1 cellular context compared by ENCODE assay signal in the genomic region with DNA sequence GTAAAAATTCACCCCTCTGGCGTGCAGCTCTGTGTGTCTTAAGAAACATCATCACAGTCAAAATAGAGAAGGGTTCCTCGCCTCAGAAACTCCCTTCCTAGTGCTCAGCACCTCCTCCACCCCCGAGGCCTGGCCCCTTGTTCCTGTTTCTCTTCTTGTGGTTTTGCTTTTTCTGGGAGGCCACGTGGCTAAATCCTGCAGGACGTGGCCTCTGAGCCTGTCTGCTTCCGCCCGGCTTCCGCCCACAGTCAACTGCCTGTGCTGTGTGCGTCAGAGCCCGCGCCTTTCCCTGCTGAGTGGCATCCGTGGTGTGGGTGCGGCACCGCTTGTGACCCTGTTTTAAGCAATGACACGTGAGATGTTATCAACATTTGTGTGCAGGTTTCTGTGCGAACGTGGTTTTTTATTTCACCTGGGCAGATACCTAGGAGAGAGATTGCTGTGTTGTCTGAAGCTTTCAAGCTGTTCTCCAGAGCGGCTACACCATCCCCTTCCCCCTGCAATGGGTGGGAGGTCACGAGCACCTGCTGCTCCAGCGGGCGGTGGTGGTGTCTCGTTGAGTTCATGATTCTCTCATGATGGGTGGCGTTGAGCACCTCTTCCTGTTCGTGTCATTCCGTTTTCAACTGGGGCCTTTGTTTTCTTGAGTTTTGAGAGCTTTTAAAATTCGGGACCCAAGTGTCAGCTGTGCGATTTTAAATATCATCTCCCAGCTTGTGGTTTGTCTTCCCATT.
TF ChIP-seq lines count a peak whose summit lies in the region.

No MANE protein-coding gene starts in this region.

TF ChIP-seq in GM12878, 131 proteins besides CTCF, POLR2A, EP300 and RAD21 (continued from another document):
- TF ChIP-seq, protein P1, sequence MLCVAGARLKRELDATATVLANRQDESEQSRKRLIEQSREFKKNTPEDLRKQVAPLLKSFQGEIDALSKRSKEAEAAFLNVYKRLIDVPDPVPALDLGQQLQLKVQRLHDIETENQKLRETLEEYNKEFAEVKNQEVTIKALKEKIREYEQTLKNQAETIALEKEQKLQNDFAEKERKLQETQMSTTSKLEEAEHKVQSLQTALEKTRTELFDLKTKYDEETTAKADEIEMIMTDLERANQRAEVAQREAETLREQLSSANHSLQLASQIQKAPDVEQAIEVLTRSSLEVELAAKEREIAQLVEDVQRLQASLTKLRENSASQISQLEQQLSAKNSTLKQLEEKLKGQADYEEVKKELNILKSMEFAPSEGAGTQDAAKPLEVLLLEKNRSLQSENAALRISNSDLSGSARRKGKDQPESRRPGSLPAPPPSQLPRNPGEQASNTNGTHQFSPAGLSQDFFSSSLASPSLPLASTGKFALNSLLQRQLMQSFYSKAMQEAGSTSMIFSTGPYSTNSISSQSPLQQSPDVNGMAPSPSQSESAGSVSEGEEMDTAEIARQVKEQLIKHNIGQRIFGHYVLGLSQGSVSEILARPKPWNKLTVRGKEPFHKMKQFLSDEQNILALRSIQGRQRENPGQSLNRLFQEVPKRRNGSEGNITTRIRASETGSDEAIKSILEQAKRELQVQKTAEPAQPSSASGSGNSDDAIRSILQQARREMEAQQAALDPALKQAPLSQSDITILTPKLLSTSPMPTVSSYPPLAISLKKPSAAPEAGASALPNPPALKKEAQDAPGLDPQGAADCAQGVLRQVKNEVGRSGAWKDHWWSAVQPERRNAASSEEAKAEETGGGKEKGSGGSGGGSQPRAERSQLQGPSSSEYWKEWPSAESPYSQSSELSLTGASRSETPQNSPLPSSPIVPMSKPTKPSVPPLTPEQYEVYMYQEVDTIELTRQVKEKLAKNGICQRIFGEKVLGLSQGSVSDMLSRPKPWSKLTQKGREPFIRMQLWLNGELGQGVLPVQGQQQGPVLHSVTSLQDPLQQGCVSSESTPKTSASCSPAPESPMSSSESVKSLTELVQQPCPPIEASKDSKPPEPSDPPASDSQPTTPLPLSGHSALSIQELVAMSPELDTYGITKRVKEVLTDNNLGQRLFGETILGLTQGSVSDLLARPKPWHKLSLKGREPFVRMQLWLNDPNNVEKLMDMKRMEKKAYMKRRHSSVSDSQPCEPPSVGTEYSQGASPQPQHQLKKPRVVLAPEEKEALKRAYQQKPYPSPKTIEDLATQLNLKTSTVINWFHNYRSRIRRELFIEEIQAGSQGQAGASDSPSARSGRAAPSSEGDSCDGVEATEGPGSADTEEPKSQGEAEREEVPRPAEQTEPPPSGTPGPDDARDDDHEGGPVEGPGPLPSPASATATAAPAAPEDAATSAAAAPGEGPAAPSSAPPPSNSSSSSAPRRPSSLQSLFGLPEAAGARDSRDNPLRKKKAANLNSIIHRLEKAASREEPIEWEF (IDR thresholded peaks at IDR 0.05; ENCODE audit: insufficient replicate concordance, low read depth, low read length) = no peak
- TF ChIP-seq, protein P2, sequence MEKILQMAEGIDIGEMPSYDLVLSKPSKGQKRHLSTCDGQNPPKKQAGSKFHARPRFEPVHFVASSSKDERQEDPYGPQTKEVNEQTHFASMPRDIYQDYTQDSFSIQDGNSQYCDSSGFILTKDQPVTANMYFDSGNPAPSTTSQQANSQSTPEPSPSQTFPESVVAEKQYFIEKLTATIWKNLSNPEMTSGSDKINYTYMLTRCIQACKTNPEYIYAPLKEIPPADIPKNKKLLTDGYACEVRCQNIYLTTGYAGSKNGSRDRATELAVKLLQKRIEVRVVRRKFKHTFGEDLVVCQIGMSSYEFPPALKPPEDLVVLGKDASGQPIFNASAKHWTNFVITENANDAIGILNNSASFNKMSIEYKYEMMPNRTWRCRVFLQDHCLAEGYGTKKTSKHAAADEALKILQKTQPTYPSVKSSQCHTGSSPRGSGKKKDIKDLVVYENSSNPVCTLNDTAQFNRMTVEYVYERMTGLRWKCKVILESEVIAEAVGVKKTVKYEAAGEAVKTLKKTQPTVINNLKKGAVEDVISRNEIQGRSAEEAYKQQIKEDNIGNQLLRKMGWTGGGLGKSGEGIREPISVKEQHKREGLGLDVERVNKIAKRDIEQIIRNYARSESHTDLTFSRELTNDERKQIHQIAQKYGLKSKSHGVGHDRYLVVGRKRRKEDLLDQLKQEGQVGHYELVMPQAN (conservative IDR thresholded peaks at IDR 0.05) = 0 out of 2 replicates have a peak, but pooled peaks have one; percentile 38
- no peak for TF ChIP-seq RB1 (IDR thresholded peaks at IDR 0.05; ENCODE audit: borderline replicate concordance)
- TF ChIP-seq ASH2L (IDR thresholded peaks at IDR 0.05; ENCODE audit: borderline replicate concordance, low read depth) = no peak
- TF ChIP-seq JUND (IDR thresholded peaks at IDR 0.05; ENCODE audit: low read depth, low read length) = no peak
- TF ChIP-seq RAD51 (IDR thresholded peaks at IDR 0.05) = peak; percentile 84
- TF ChIP-seq, protein P3, sequence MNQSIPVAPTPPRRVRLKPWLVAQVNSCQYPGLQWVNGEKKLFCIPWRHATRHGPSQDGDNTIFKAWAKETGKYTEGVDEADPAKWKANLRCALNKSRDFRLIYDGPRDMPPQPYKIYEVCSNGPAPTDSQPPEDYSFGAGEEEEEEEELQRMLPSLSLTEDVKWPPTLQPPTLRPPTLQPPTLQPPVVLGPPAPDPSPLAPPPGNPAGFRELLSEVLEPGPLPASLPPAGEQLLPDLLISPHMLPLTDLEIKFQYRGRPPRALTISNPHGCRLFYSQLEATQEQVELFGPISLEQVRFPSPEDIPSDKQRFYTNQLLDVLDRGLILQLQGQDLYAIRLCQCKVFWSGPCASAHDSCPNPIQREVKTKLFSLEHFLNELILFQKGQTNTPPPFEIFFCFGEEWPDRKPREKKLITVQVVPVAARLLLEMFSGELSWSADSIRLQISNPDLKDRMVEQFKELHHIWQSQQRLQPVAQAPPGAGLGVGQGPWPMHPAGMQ (IDR thresholded peaks at IDR 0.05; ENCODE audit: borderline replicate concordance) = no peak
- no peak for TF ChIP-seq KAT2A (conservative IDR thresholded peaks at IDR 0.05; ENCODE audit: control insufficient read depth, low read depth, low read length)
- TF ChIP-seq USF1 (IDR thresholded peaks at IDR 0.05; ENCODE audit: borderline replicate concordance, extremely low read length, insufficient read depth, low read depth, low read length) = peak; percentile 70
- TF ChIP-seq RBBP5 (conservative IDR thresholded peaks at IDR 0.05) = no peak
- peak; percentile 52 for TF ChIP-seq BACH1 (IDR thresholded peaks at IDR 0.05; ENCODE audit: borderline replicate concordance)
- TF ChIP-seq SUPT20H (IDR thresholded peaks at IDR 0.05; ENCODE audit: borderline replicate concordance, control insufficient read depth, low read depth, low read length) = no peak
- TF ChIP-seq HSF1 (IDR thresholded peaks at IDR 0.05; ENCODE audit: low read depth, low read length) = no peak
- TF ChIP-seq CREB1 (IDR thresholded peaks at IDR 0.05; ENCODE audit: low read depth) = peak; percentile 94
- peak; percentile 58; the same call in 1 of the 2 replicates for TF ChIP-seq MTA2 (IDR thresholded peaks at IDR 0.05; ENCODE audit: low read depth)
- TF ChIP-seq MYB (IDR thresholded peaks at IDR 0.05; ENCODE audit: borderline replicate concordance, low read depth, low read length) = 0 out of 2 replicates have a peak, but pooled peaks have one; percentile 69
- peak; percentile 70 for TF ChIP-seq NR2F1 (conservative IDR thresholded peaks at IDR 0.05)
- no peak for TF ChIP-seq KLF5 (IDR thresholded peaks at IDR 0.05; ENCODE audit: partially characterized antibody)
- TF ChIP-seq SMARCA5 (IDR thresholded peaks at IDR 0.05) = no peak
- TF ChIP-seq EGR1 (IDR thresholded peaks at IDR 0.05; ENCODE audit: borderline replicate concordance in 1 of 2, low read depth in 2 of 2, low read length in 2 of 2) = peak in 1 of 2 experiments; percentile 41; a peak in 1 of 3 replicates
- TF ChIP-seq STAT3 (IDR thresholded peaks at IDR 0.05; ENCODE audit: low read depth, low read length) = 0 out of 2 replicates have a peak, but pooled peaks have one; percentile 46
- TF ChIP-seq SUZ12 (IDR thresholded peaks at IDR 0.05; ENCODE audit: unreplicated experiment) = no peak
- peak; percentile 97 for TF ChIP-seq RUNX3 (IDR thresholded peaks at IDR 0.05; ENCODE audit: low read length)
- 0 out of 4 replicates have a peak, but pooled peaks of 1 of the 2 experiments have one; percentile 43 for TF ChIP-seq SRF (IDR thresholded peaks at IDR 0.05; ENCODE audit: low read depth in 2 of 2, low read length in 2 of 2)
- TF ChIP-seq, protein P4, sequence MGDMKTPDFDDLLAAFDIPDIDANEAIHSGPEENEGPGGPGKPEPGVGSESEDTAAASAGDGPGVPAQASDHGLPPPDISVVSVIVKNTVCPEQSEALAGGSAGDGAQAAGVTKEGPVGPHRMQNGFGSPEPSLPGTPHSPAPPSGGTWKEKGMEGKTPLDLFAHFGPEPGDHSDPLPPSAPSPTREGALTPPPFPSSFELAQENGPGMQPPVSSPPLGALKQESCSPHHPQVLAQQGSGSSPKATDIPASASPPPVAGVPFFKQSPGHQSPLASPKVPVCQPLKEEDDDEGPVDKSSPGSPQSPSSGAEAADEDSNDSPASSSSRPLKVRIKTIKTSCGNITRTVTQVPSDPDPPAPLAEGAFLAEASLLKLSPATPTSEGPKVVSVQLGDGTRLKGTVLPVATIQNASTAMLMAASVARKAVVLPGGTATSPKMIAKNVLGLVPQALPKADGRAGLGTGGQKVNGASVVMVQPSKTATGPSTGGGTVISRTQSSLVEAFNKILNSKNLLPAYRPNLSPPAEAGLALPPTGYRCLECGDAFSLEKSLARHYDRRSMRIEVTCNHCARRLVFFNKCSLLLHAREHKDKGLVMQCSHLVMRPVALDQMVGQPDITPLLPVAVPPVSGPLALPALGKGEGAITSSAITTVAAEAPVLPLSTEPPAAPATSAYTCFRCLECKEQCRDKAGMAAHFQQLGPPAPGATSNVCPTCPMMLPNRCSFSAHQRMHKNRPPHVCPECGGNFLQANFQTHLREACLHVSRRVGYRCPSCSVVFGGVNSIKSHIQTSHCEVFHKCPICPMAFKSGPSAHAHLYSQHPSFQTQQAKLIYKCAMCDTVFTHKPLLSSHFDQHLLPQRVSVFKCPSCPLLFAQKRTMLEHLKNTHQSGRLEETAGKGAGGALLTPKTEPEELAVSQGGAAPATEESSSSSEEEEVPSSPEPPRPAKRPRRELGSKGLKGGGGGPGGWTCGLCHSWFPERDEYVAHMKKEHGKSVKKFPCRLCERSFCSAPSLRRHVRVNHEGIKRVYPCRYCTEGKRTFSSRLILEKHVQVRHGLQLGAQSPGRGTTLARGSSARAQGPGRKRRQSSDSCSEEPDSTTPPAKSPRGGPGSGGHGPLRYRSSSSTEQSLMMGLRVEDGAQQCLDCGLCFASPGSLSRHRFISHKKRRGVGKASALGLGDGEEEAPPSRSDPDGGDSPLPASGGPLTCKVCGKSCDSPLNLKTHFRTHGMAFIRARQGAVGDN (IDR thresholded peaks at IDR 0.05) = peak; percentile 45
- no peak for TF ChIP-seq ESRRA (IDR thresholded peaks at IDR 0.05; ENCODE audit: low read length)
- no peak for TF ChIP-seq BRCA1 (IDR thresholded peaks at IDR 0.05; ENCODE audit: low read depth, low read length)
- TF ChIP-seq CHD1 (IDR thresholded peaks at IDR 0.05; ENCODE audit: low read depth, low read length) = no peak
- TF ChIP-seq ELK1 (IDR thresholded peaks at IDR 0.05; ENCODE audit: low read depth, low read length) = peak; percentile 64; the same call in 1 of the 2 replicates
- TF ChIP-seq, protein P5, sequence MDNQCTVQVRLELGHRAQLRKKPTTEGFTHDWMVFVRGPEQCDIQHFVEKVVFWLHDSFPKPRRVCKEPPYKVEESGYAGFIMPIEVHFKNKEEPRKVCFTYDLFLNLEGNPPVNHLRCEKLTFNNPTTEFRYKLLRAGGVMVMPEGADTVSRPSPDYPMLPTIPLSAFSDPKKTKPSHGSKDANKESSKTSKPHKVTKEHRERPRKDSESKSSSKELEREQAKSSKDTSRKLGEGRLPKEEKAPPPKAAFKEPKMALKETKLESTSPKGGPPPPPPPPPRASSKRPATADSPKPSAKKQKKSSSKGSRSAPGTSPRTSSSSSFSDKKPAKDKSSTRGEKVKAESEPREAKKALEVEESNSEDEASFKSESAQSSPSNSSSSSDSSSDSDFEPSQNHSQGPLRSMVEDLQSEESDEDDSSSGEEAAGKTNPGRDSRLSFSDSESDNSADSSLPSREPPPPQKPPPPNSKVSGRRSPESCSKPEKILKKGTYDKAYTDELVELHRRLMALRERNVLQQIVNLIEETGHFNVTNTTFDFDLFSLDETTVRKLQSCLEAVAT (IDR thresholded peaks at IDR 0.05) = peak; percentile 73; the same call in 1 of the 2 replicates
- peak; percentile 64 for TF ChIP-seq FOXM1 (IDR thresholded peaks at IDR 0.05; ENCODE audit: low read depth, low read length)
